Comparison of ENCODE assay signal across 30 cellular contexts in genomic region chr20:13294522-13294921, GRCh38.
A peak's percentile ranks its signal among the peaks of the same experiment; 100 is the strongest.
DNase-seq lines count a peak whose midpoint lies in the region; ATAC-seq, FAIRE-seq and TF ChIP-seq lines count a peak whose summit lies in the region.
"Had no signal": no experiment of that assay in that cellular context is flagged by ENCODE, and none has a peak within 500 bp of the region (broad histone marks: within the 10 kb centered on the region; RNA-seq: fewer than 3 reads in every experiment).

No MANE protein-coding gene starts in this region.

- H4K8ac ChIP-seq in H1 (ENCODE audit: extremely low read depth, insufficient read depth, low read length): no peak overlapping the region

- 0 out of 2 replicates have a peak overlapping the region, but pooled peaks have one; percentile 45 for H2AK5ac ChIP-seq in H1 (ENCODE audit: low read depth, low read length)

- no peak overlapping the region for H4K91ac ChIP-seq in H1 (replicated peaks; ENCODE audit: insufficient read length, low read length)

- no peak overlapping the region for H3K4me3 Mint-ChIP-seq in activated naive CD8-positive, alpha-beta T cell treated with anti-CD3 and anti-CD28 coated beads, Interleukin-2, amount 50 U/mL, for 24 hours
- H3K4me3 Mint-ChIP-seq in activated naive CD8-positive, alpha-beta T cell treated with anti-CD3 and anti-CD28 coated beads for 36 hours: no peak overlapping the region
- H3K4me3 Mint-ChIP-seq: B cell; CD8-positive, alpha-beta T cell; T-cell had no signal

- no peak overlapping the region for H3K4ac ChIP-seq in H1 (replicated peaks; ENCODE audit: insufficient read length, low read depth, low read length)

- H3K4me1 ChIP-seq in H1 (replicated peaks in 1 of 4; ENCODE audit: control insufficient read depth in 3 of 4, insufficient read depth in 4 of 4, low read length in 3 of 4) (peaks cover 0 to 3% (median 0%) of the 10 kb centered on the region in 4 experiments; a peak in 1 of 7 replicates), lower lobe of right lung (no peaks in the 10 kb centered on the region)
- H3K4me1 ChIP-seq: SJCRH30 had no signal

- H2BK5ac ChIP-seq in H1 (ENCODE audit: low read depth, low read length): no peak overlapping the region

- no peak overlapping the region for H2BK15ac ChIP-seq in H1 (ENCODE audit: low read length)

- DNase-seq in activated naive CD8-positive, alpha-beta T cell treated with anti-CD3 and anti-CD28 coated beads, Interleukin-2, amount 50 U/mL, for 24 hours: no peak
- DNase-seq in activated naive CD8-positive, alpha-beta T cell treated with anti-CD3 and anti-CD28 coated beads for 36 hours: no peak
- no peak for DNase-seq in H1 (ENCODE audit: low read depth in 1 of 2, low spot score in 2 of 2)
- DNase-seq in lower lobe of right lung: no peak
- DNase-seq in cardiac septum (ENCODE audit: low spot score): no peak
- DNase-seq: Caco-2, EL, GDM1, H7, IMR-90, MM.1S, NCI-H1417, NCI-H1694, NCI-H2029 treated with DMSO at 0.1 percent for 48 hours, NCI-H2227 treated with DMSO at 0.1 percent for 48 hours, NCI-H526 treated with DMSO at 0.1 percent for 48 hours, PC-9, SJCRH30, T-cell had no signal

- intact Hi-C loops in lower lobe of right lung (cut with DNase I): no loop called here
- intact Hi-C loops in cardiac septum (cut with DNase I): no loop called here

- no peaks in the 10 kb centered on the region for H3K4me1 Mint-ChIP-seq in activated naive CD8-positive, alpha-beta T cell treated with anti-CD3 and anti-CD28 coated beads, Interleukin-2, amount 50 U/mL, for 24 hours
- H3K4me1 Mint-ChIP-seq in activated naive CD8-positive, alpha-beta T cell treated with anti-CD3 and anti-CD28 coated beads for 36 hours: no peaks in the 10 kb centered on the region
- H3K4me1 Mint-ChIP-seq: B cell, T-cell had no signal

- CTCF ChIA-PET in H1 (lab: Charles Lee; ENCODE audit: partially characterized antibody): interaction anchor here (0.7 to 2.4 kb wide), 6 partner anchors 8 to 243 kb away, joined by 3 to 20 read pairs (median 3); no protein-coding TSS in a partner anchor

- H4K5ac ChIP-seq in H1 (ENCODE audit: insufficient read length, low read depth, low read length): no peak overlapping the region

- TF ChIP-seq POLR2A in H1 (IDR thresholded peaks at IDR 0.05; ENCODE audit: control extremely low read depth in 1 of 2, low read depth in 2 of 2, low read length in 2 of 2): no peak

- no peaks in the 10 kb centered on the region; the same call in 1 of the 2 replicates for H3K23me2 ChIP-seq in H1 (ENCODE audit: low read depth, low read length)

- no peak for FAIRE-seq in H1 (lab: Jason Lieb, UNC)
- FAIRE-seq: GM12891, GM18507 had no signal

- H2AFZ ChIP-seq in H1 (ENCODE audit: low read length): no peak overlapping the region
- H2AFZ ChIP-seq: PC-9 had no signal

- H3K27ac ChIP-seq in H1 (ENCODE audit: low read depth, low read length): no peak overlapping the region
- no peak overlapping the region for H3K27ac ChIP-seq in lower lobe of right lung
- H3K27ac ChIP-seq: 22Rv1, C4-2B, KMS-11, PC-9, SJCRH30 had no signal

- H3K23ac ChIP-seq in H1 (ENCODE audit: insufficient read length): no peak overlapping the region

- H3K79me1 ChIP-seq in H1 (ENCODE audit: low read depth, low read length): no peaks in the 10 kb centered on the region

- peak; percentile 20 for ATAC-seq in activated naive CD8-positive, alpha-beta T cell treated with anti-CD3 and anti-CD28 coated beads, Interleukin-2, amount 50 U/mL, for 24 hours
- peak; percentile 55 for ATAC-seq in HG02884 (IDR thresholded peaks at IDR 0.05; ENCODE audit: unreplicated experiment)
- ATAC-seq in lower lobe of right lung: no peak
- ATAC-seq in HG03196 (IDR thresholded peaks at IDR 0.05; ENCODE audit: unreplicated experiment): no peak
- no peak for ATAC-seq in GM18502 (IDR thresholded peaks at IDR 0.05; ENCODE audit: poor library complexity, unreplicated experiment)
- ATAC-seq: CD8-positive, alpha-beta T cell; Right ventricle myocardium inferior; T-cell had no signal

- no peak overlapping the region for H2BK120ac ChIP-seq in H1 (replicated peaks; ENCODE audit: low read depth, low read length)

- no peak overlapping the region for H2BK20ac ChIP-seq in H1 (ENCODE audit: low read length)

- TF ChIP-seq CTCF in H1 (IDR thresholded peaks at IDR 0.05; ENCODE audit: control extremely low read depth in 1 of 3, insufficient read depth in 1 of 3, low read depth in 1 of 3, low read length in 3 of 3): no peak
- no peak for TF ChIP-seq CTCF in lower lobe of right lung (IDR thresholded peaks at IDR 0.05)

- H3K9me3 ChIP-seq in H1 (ENCODE audit: insufficient read depth in 2 of 2, low read depth in 1 of 2, low read length in 1 of 2): no peaks in the 10 kb centered on the region
- no peaks in the 10 kb centered on the region for H3K9me3 ChIP-seq in lower lobe of right lung
- H3K9me3 ChIP-seq: Caco-2, SJCRH30 had no signal

- POLR2A ChIA-PET in H1 (lab: Charles Lee; ENCODE audit: partially characterized antibody): no interaction called here

- no peak overlapping the region for H3K9ac ChIP-seq in H1 (replicated peaks in 1 of 4; ENCODE audit: extremely low read depth in 1 of 4, low read depth in 3 of 4, low read length in 3 of 4)
- H3K9ac ChIP-seq: KMS-11 had no signal

- no peak overlapping the region for H3K18ac ChIP-seq in H1 (ENCODE audit: extremely low read depth, low read length)

- no peak overlapping the region for H3K27ac Mint-ChIP-seq in activated naive CD8-positive, alpha-beta T cell treated with anti-CD3 and anti-CD28 coated beads, Interleukin-2, amount 50 U/mL, for 24 hours
- no peak overlapping the region for H3K27ac Mint-ChIP-seq in activated naive CD8-positive, alpha-beta T cell treated with anti-CD3 and anti-CD28 coated beads for 36 hours
- H3K27ac Mint-ChIP-seq: B cell; CD8-positive, alpha-beta T cell; T-cell had no signal

- TF ChIP-seq EP300 in H1 (IDR thresholded peaks at IDR 0.05; ENCODE audit: borderline replicate concordance in 1 of 2, low read depth in 2 of 2, low read length in 2 of 2): no peak

- H3K36me3 Mint-ChIP-seq in activated naive CD8-positive, alpha-beta T cell treated with anti-CD3 and anti-CD28 coated beads, Interleukin-2, amount 50 U/mL, for 24 hours (ENCODE audit: low read depth): peaks cover 2% of the 10 kb centered on the region
- no peaks in the 10 kb centered on the region for H3K36me3 Mint-ChIP-seq in activated naive CD8-positive, alpha-beta T cell treated with anti-CD3 and anti-CD28 coated beads for 36 hours
- H3K36me3 Mint-ChIP-seq: CD8-positive, alpha-beta T cell had no signal

- H3K56ac ChIP-seq in H1 (replicated peaks; ENCODE audit: insufficient read length, low read depth, low read length): no peak overlapping the region

- H3K4me3 ChIP-seq in H1 (ENCODE audit: extremely low read depth in 1 of 4, insufficient read depth in 2 of 4, low read depth in 3 of 4, low read length in 4 of 4): no peak overlapping the region
- H3K4me3 ChIP-seq in lower lobe of right lung: no peak overlapping the region
- H3K4me3 ChIP-seq: PC-9, SJCRH30 had no signal

- no peaks in the 10 kb centered on the region for H3K79me2 ChIP-seq in H1 (ENCODE audit: control insufficient read depth in 1 of 2, insufficient read depth in 2 of 2, low read length in 2 of 2)

- no peak overlapping the region for H3K4me2 ChIP-seq in H1 (ENCODE audit: insufficient read depth in 1 of 2, low read depth in 2 of 2, low read length in 2 of 2)
- H3K4me2 ChIP-seq: KMS-11, PC-9 had no signal

- H4K20me1 ChIP-seq in H1 (replicated peaks in 1 of 2; ENCODE audit: control insufficient read depth in 1 of 2, insufficient read depth in 2 of 2, low read length in 2 of 2): no peaks in the 10 kb centered on the region

- no peaks in the 10 kb centered on the region for H3K27me3 Mint-ChIP-seq in activated naive CD8-positive, alpha-beta T cell treated with anti-CD3 and anti-CD28 coated beads, Interleukin-2, amount 50 U/mL, for 24 hours
- no peaks in the 10 kb centered on the region for H3K27me3 Mint-ChIP-seq in activated naive CD8-positive, alpha-beta T cell treated with anti-CD3 and anti-CD28 coated beads for 36 hours
- H3K27me3 Mint-ChIP-seq: B cell, T-cell had no signal

- H3K9me3 Mint-ChIP-seq in activated naive CD8-positive, alpha-beta T cell treated with anti-CD3 and anti-CD28 coated beads, Interleukin-2, amount 50 U/mL, for 24 hours: no peaks in the 10 kb centered on the region
- H3K9me3 Mint-ChIP-seq in activated naive CD8-positive, alpha-beta T cell treated with anti-CD3 and anti-CD28 coated beads for 36 hours: no peaks in the 10 kb centered on the region
- H3K9me3 Mint-ChIP-seq: CD8-positive, alpha-beta T cell; T-cell had no signal

- WGBS in H1 (ENCODE audit: extremely low coverage in 1 of 2, insufficient coverage in 1 of 2, insufficient read length in 1 of 2, insufficient replicate concordance in 2 of 2, low coverage in 1 of 2, low lambda C conversion rate in 2 of 2, missing lambda C conversion rate in 1 of 2), 2 experiments: 88% methylated on average over 2 of the region's 2 CpGs; no CpG with 5 or more reads in 1 of the 2 experiments

- H2BK12ac ChIP-seq in H1 (ENCODE audit: low read depth, low read length): no peak overlapping the region; the same call in 1 of the 2 replicates

- H3K27me3 ChIP-seq in H1 (replicated peaks in 1 of 4; ENCODE audit: control insufficient read depth in 3 of 4, extremely low read depth in 1 of 4, insufficient read depth in 3 of 4, low read length in 3 of 4): no peaks in the 10 kb centered on the region
- no peaks in the 10 kb centered on the region for H3K27me3 ChIP-seq in lower lobe of right lung (ENCODE audit: low read depth)

- no peak overlapping the region for H3K14ac ChIP-seq in H1 (ENCODE audit: insufficient read length)

- no peaks in the 10 kb centered on the region for H3K36me3 ChIP-seq in H1 (ENCODE audit: control insufficient read depth in 2 of 4, insufficient read depth in 4 of 4, low read length in 3 of 4)
- H3K36me3 ChIP-seq in lower lobe of right lung: no peaks in the 10 kb centered on the region
- H3K36me3 ChIP-seq: SJCRH30 had no signal

- TF ChIP-seq RAD21 in H1 (IDR thresholded peaks at IDR 0.05 in 1 of 2, conservative IDR thresholded peaks at IDR 0.05 in 1 of 2; ENCODE audit: low read depth in 2 of 2, low read length in 2 of 2): no peak

TF ChIP-seq in H1, 55 proteins besides CTCF, POLR2A, EP300 and RAD21:
- TF ChIP-seq CHD1 (IDR thresholded peaks at IDR 0.05; ENCODE audit: low read depth, low read length) (no peak), TBP (IDR thresholded peaks at IDR 0.05; ENCODE audit: low read depth, low read length) (no peak), EZH2 (IDR thresholded peaks at IDR 0.05; ENCODE audit: low read depth, low read length, severe bottlenecking) (no peak), SP1 (IDR thresholded peaks at IDR 0.05; ENCODE audit: low read depth, low read length) (no peak), SP4 (IDR thresholded peaks at IDR 0.05; ENCODE audit: low read length) (no peak), ASH2L (IDR thresholded peaks at IDR 0.05; ENCODE audit: low read length) (no peak)

Comparison
In these comparisons a context has a peak if more than half of its experiments do, and no peak if none do; other contexts are left out.
1. ATAC-seq: peak in activated naive CD8-positive, alpha-beta T cell treated with anti-CD3 and anti-CD28 coated beads, Interleukin-2, amount 50 U/mL, for 24 hours (single experiment) and HG02884 (single experiment); none in lower lobe of right lung (0 of 2), HG03196 (single experiment) and GM18502 (single experiment).